7 cellular contexts compared by ENCODE assay signal in genomic region chr1:187044393-187044792, GRCh38.
"Had no signal": no experiment of that assay in that cellular context is flagged by ENCODE, and none has a peak within 500 bp of the region (broad histone marks: within the 10 kb centered on the region; RNA-seq: fewer than 3 reads in every experiment).

No MANE protein-coding gene starts in this region.

- DNase-seq: H9, HCEC 1CT, IMR-90 had no signal

- H3K4me3 ChIP-seq: GM23338 had no signal

- FAIRE-seq: H1, H54, HTR-8/SVneo had no signal

- H3K4me2 ChIP-seq: GM23338 had no signal

- H2AFZ ChIP-seq: GM23338 had no signal

- ATAC-seq: GM23338 had no signal
